ENCODE assay signal across 10 cellular contexts in genomic region chr15:73959012-73959581, GRCh38. TPM values are rescaled to one million over a fixed set of nuclear protein-coding genes. Genes with fewer than 3 reads are reported as not detected.
DNase-seq lines count a peak whose midpoint lies in the region; ATAC-seq and TF ChIP-seq lines count a peak whose summit lies in the region.
"Had no signal": no experiment of that assay in that cellular context is flagged by ENCODE, and none has a peak within 500 bp of the region (broad histone marks: within the 10 kb centered on the region; RNA-seq: fewer than 3 reads in every experiment).

No MANE protein-coding gene starts in this region.

- H3K27ac Mint-ChIP-seq in activated CD4-positive, alpha-beta T cell treated with anti-CD3 and anti-CD28 coated beads, Interleukin-2, amount 10 ng/mL, durations not matched to agents 7 days and 5 days: peak overlapping the region; percentile 85
- no peak overlapping the region for H3K27ac Mint-ChIP-seq in activated naive CD8-positive, alpha-beta T cell treated with anti-CD3 and anti-CD28 coated beads for 36 hours

- H3K4ac ChIP-seq in mesendoderm (ENCODE audit: low read depth, low read length): no peak overlapping the region

- DNase-seq in activated CD4-positive, alpha-beta T cell treated with anti-CD3 and anti-CD28 coated beads, Interleukin-2, amount 10 ng/mL, durations not matched to agents 7 days and 5 days: peak; percentile 59
- no peak for DNase-seq in activated CD4-positive, alpha-beta T cell treated with anti-CD3 and anti-CD28 coated beads, Interleukin-2, amount 50 U/mL, for 48 hours
- DNase-seq in NCI-H526 treated with DMSO at 0.1 percent for 48 hours (lab: John Stamatoyannopoulos, UW) (peak; percentile 5), spleen (peak; percentile 72), mesendoderm (no peak)
- no peak for DNase-seq in activated naive CD8-positive, alpha-beta T cell treated with anti-CD3 and anti-CD28 coated beads for 36 hours
- DNase-seq: effector CD8-positive, alpha-beta T cell had no signal

- H3K4me2 ChIP-seq in mesendoderm (ENCODE audit: low read length): no peak overlapping the region

- H3K18ac ChIP-seq in mesendoderm (ENCODE audit: low read length): no peak overlapping the region

- H4K8ac ChIP-seq in mesendoderm (ENCODE audit: low read depth, low read length): no peak overlapping the region

- no peak overlapping the region for H2BK15ac ChIP-seq in mesendoderm (replicated peaks; ENCODE audit: low read depth)

- 17 to 29% (median 23%) methylated on average over 8 of the region's 8 CpGs for WGBS in spleen, 5 donors
- WGBS in mesendoderm (ENCODE audit: extremely low coverage, insufficient coverage, low lambda C conversion rate): no CpG with 5 or more reads among the region's 8 CpGs

- no peak overlapping the region for H3K56ac ChIP-seq in mesendoderm (ENCODE audit: low read length)

- H3K36me3 ChIP-seq in spleen: no peaks in the 10 kb centered on the region
- no peaks in the 10 kb centered on the region for H3K36me3 ChIP-seq in mesendoderm (ENCODE audit: control insufficient read depth, insufficient read depth, low read length)

- no peaks in the 10 kb centered on the region for H3K9me3 Mint-ChIP-seq in activated CD4-positive, alpha-beta T cell treated with anti-CD3 and anti-CD28 coated beads, Interleukin-2, amount 10 ng/mL, durations not matched to agents 7 days and 5 days
- no peaks in the 10 kb centered on the region for H3K9me3 Mint-ChIP-seq in activated naive CD8-positive, alpha-beta T cell treated with anti-CD3 and anti-CD28 coated beads for 36 hours

- no peak overlapping the region for H2BK120ac ChIP-seq in mesendoderm (ENCODE audit: low read depth, low read length)

- no peak for TF ChIP-seq POLR2A in spleen (IDR thresholded peaks at IDR 0.05)

- H3K27me3 Mint-ChIP-seq in activated CD4-positive, alpha-beta T cell treated with anti-CD3 and anti-CD28 coated beads, Interleukin-2, amount 10 ng/mL, durations not matched to agents 7 days and 5 days: peaks cover 4% of the 10 kb centered on the region
- no peaks in the 10 kb centered on the region for H3K27me3 Mint-ChIP-seq in activated naive CD8-positive, alpha-beta T cell treated with anti-CD3 and anti-CD28 coated beads for 36 hours

- ATAC-seq in GM19395 (IDR thresholded peaks at IDR 0.05; ENCODE audit: unreplicated experiment): no peak
- no peak for ATAC-seq in GM19467 (IDR thresholded peaks at IDR 0.05; ENCODE audit: unreplicated experiment)

- peak overlapping the region; percentile 4 for H3K4me3 Mint-ChIP-seq in activated CD4-positive, alpha-beta T cell treated with anti-CD3 and anti-CD28 coated beads, Interleukin-2, amount 10 ng/mL, durations not matched to agents 7 days and 5 days
- peak overlapping the region; percentile 32 for H3K4me3 Mint-ChIP-seq in activated naive CD8-positive, alpha-beta T cell treated with anti-CD3 and anti-CD28 coated beads for 36 hours

- no peak overlapping the region for H4K5ac ChIP-seq in mesendoderm (ENCODE audit: low read length)

- peaks cover 40% of the 10 kb centered on the region for H3K4me1 Mint-ChIP-seq in activated CD4-positive, alpha-beta T cell treated with anti-CD3 and anti-CD28 coated beads, Interleukin-2, amount 10 ng/mL, durations not matched to agents 7 days and 5 days
- H3K4me1 Mint-ChIP-seq in activated naive CD8-positive, alpha-beta T cell treated with anti-CD3 and anti-CD28 coated beads for 36 hours: peaks cover 23% of the 10 kb centered on the region

- H3K27me3 ChIP-seq in spleen (replicated peaks in 1 of 7) (no peaks in the 10 kb centered on the region), mesendoderm (ENCODE audit: insufficient read depth, low read length, poor library complexity) (no peaks in the 10 kb centered on the region)

- H3K79me1 ChIP-seq in mesendoderm (ENCODE audit: low read length): no peaks in the 10 kb centered on the region

- H3K36me3 Mint-ChIP-seq in activated CD4-positive, alpha-beta T cell treated with anti-CD3 and anti-CD28 coated beads, Interleukin-2, amount 10 ng/mL, durations not matched to agents 7 days and 5 days (ENCODE audit: low read depth): no peaks in the 10 kb centered on the region
- H3K36me3 Mint-ChIP-seq in activated naive CD8-positive, alpha-beta T cell treated with anti-CD3 and anti-CD28 coated beads for 36 hours: no peaks in the 10 kb centered on the region

- H2BK5ac ChIP-seq in mesendoderm (ENCODE audit: low read length): no peak overlapping the region

- TF ChIP-seq CTCF in spleen (IDR thresholded peaks at IDR 0.05 in 8 of 11, conservative IDR thresholded peaks at IDR 0.05 in 3 of 11): no peak

- H3K23ac ChIP-seq in mesendoderm (ENCODE audit: low read length): no peak overlapping the region

- H3K9ac ChIP-seq in mesendoderm (ENCODE audit: low read length): no peak overlapping the region

- no peaks in the 10 kb centered on the region for H3K79me2 ChIP-seq in mesendoderm (ENCODE audit: control insufficient read depth, insufficient read depth, low read length)

- H3K4me1 ChIP-seq in spleen (peaks cover 0 to 32% (median 22%) of the 10 kb centered on the region in 6 donors), mesendoderm (ENCODE audit: control insufficient read depth, low read depth, low read length) (no peaks in the 10 kb centered on the region)

- no peak overlapping the region for H2AK5ac ChIP-seq in mesendoderm (ENCODE audit: low read length)

- CTCF ChIA-PET in activated CD4-positive, alpha-beta T cell treated with anti-CD3 and anti-CD28 coated beads, Interleukin-2, amount 10 ng/mL, durations not matched to agents 7 days and 5 days (lab: Charles Lee): interaction anchor here (0.6 to 3.1 kb wide), 13 partner anchors 9 to 348 kb away, joined by 3 to 21 read pairs (median 3); no protein-coding TSS in a partner anchor

- H3K4me3 ChIP-seq in spleen: no peak overlapping the region
- H3K4me3 ChIP-seq in mesendoderm (ENCODE audit: low read length): no peak overlapping the region

- H3K27ac ChIP-seq in spleen: peak overlapping the region in 1 of 8 donors; percentile 33
- H3K27ac ChIP-seq in mesendoderm (ENCODE audit: low read depth, low read length): no peak overlapping the region
- H3K27ac ChIP-seq: VCaP had no signal

- intact Hi-C loops in spleen (cut with DNase I; ENCODE audit: low total_unique reads): no loop called here

- POLR2A ChIA-PET in activated CD4-positive, alpha-beta T cell treated with anti-CD3 and anti-CD28 coated beads, Interleukin-2, amount 10 ng/mL, durations not matched to agents 7 days and 5 days (lab: Charles Lee): interaction anchor here (0.7 kb wide), 1 partner anchor 80 kb away, joined by 3 read pairs; no protein-coding TSS in a partner anchor

- no peaks in the 10 kb centered on the region for H3K9me3 ChIP-seq in spleen

RNA-seq across cellular contexts. Expression of gene LOXL1, which starts 32.8 kb away (rescaled TPM):
- total RNA-seq in activated CD4-positive, alpha-beta T cell treated with anti-CD3 and anti-CD28 coated beads, Interleukin-2, amount 10 ng/mL, durations not matched to agents 7 days and 5 days: 1 to 10 TPM; 3.4 to 3.5 TPM
- 1 to 10 TPM; 2.1 to 2.4 TPM for total RNA-seq in activated naive CD8-positive, alpha-beta T cell treated with anti-CD3 and anti-CD28 coated beads for 36 hours
- 1 to 10 TPM; 3.3 to 9.4 (median 6.4) TPM for total RNA-seq in spleen
- 10 to 100 TPM in 1 of 3 donors, 1 to 10 TPM in 2; 7.9 to 11.3 (median 9.4) TPM for polyA plus RNA-seq in spleen
- 7.6 TPM for polyA plus RNA-seq in mesendoderm (2013, experiment 1 of 2)
- polyA plus RNA-seq in mesendoderm (2013, experiment 2 of 2): 7.6 TPM

RNA-seq across cellular contexts. Expression of gene STOML1, which starts 33.0 kb away (rescaled TPM):
- 10 to 100 TPM; 12.0 to 12.8 TPM for total RNA-seq in activated CD4-positive, alpha-beta T cell treated with anti-CD3 and anti-CD28 coated beads, Interleukin-2, amount 10 ng/mL, durations not matched to agents 7 days and 5 days
- 10 to 100 TPM in 1 of 2 experiments, 1 to 10 TPM in 1; 8.3 to 10.6 TPM for total RNA-seq in activated naive CD8-positive, alpha-beta T cell treated with anti-CD3 and anti-CD28 coated beads for 36 hours
- total RNA-seq in spleen: 10 to 100 TPM in 3 of 7 donors, 1 to 10 TPM in 4; 9.0 to 15.2 (median 9.6) TPM
- 10 to 100 TPM in 2 of 3 donors, 1 to 10 TPM in 1; 8.2 to 12.4 (median 10.4) TPM for polyA plus RNA-seq in spleen
- 1.4 TPM for polyA plus RNA-seq in mesendoderm (2013, experiment 1 of 2)
- 1.5 TPM for polyA plus RNA-seq in mesendoderm (2013, experiment 2 of 2)

RNA-seq across cellular contexts. Expression of gene PML, which starts 35.4 kb away (rescaled TPM):
- 100 to 1,000 TPM; 118 to 122 TPM for total RNA-seq in activated CD4-positive, alpha-beta T cell treated with anti-CD3 and anti-CD28 coated beads, Interleukin-2, amount 10 ng/mL, durations not matched to agents 7 days and 5 days
- total RNA-seq in activated naive CD8-positive, alpha-beta T cell treated with anti-CD3 and anti-CD28 coated beads for 36 hours: 10 to 100 TPM; 53.4 to 54.3 TPM
- 100 to 1,000 TPM in 2 of 7 donors, 10 to 100 TPM in 5; 79.5 to 127 (median 88.4) TPM for total RNA-seq in spleen
- 10 to 100 TPM; 17.5 to 34.6 (median 26.1) TPM for polyA plus RNA-seq in spleen
- polyA plus RNA-seq in mesendoderm (2013, experiment 1 of 2): 20.2 TPM
- 19.6 TPM for polyA plus RNA-seq in mesendoderm (2013, experiment 2 of 2)

Comparison
In these comparisons a context has a peak if more than half of its experiments do, and no peak if none do; other contexts are left out.
1. DNase-seq: peak in activated CD4-positive, alpha-beta T cell treated with anti-CD3 and anti-CD28 coated beads, Interleukin-2, amount 10 ng/mL, durations not matched to agents 7 days and 5 days (single experiment), NCI-H526 treated with DMSO at 0.1 percent for 48 hours (single experiment) and spleen (single experiment); none in activated CD4-positive, alpha-beta T cell treated with anti-CD3 and anti-CD28 coated beads, Interleukin-2, amount 50 U/mL, for 48 hours (0 of 2), activated naive CD8-positive, alpha-beta T cell treated with anti-CD3 and anti-CD28 coated beads for 36 hours (single experiment) and mesendoderm (single experiment).